8 cellular contexts compared by ENCODE assay signal in the genomic region with DNA sequence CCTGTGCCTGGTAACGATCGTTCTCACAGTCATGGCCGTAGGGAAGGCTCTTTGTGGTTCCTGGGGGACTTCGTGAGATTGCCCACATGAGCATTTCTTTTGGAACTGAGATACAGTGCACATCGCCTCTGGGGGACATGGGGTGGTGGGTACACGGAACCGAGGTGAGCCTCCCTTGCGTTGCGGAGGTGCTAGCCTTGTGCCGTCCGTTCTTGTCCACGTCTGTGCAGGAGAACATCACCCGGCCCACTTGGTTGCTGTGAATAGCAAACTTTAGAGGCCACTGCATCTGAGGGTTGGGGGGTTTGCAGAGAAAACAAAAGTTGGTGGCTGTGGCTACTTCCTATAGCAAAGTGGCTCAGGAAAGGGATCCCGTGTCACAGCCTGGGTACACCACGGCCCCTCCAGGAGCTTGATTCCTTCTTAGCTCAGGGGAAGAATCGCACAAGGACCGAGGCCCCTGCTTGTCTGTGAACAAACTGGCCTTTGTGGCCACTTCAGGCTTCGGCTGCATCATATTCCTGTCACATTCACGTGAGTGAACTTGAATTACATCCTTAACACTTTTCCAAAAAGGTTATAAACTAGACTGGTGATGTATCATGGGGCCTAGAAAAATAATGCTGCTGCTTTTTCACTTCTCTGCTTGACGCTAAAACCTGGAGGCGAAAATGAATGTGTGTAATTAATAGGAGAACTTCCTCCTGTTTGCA.
A peak's percentile ranks its signal among the peaks of the same experiment; 100 is the strongest.
DNase-seq lines count a peak whose midpoint lies in the region; ATAC-seq, FAIRE-seq and TF ChIP-seq lines count a peak whose summit lies in the region.

No MANE protein-coding gene starts in this region.

- H3K9ac ChIP-seq in OCI-LY1 (ENCODE audit: low read length) = no peak overlapping the region; the same call in 1 of the 2 replicates

- no peak for ATAC-seq in HG02610 (IDR thresholded peaks at IDR 0.05; ENCODE audit: unreplicated experiment)

- H3K4me1 Mint-ChIP-seq in osteocyte (ENCODE audit: unreplicated experiment) = peaks cover 98% of the 10 kb centered on the region

- no peaks in the 10 kb centered on the region for H3K9me2 ChIP-seq in OCI-LY1 (ENCODE audit: low read depth, low read length)

- peak overlapping the region; percentile 61 for H3K4me3 Mint-ChIP-seq in osteocyte (ENCODE audit: unreplicated experiment)

- H3K27me3 ChIP-seq in OCI-LY1 (ENCODE audit: insufficient read depth, low read length) (no peaks in the 10 kb centered on the region), esophagus (ENCODE audit: control insufficient read depth in 1 of 2, insufficient read depth in 2 of 2, low read length in 2 of 2) (no peaks in the 10 kb centered on the region)

- H3F3A ChIP-seq in OCI-LY1 (ENCODE audit: insufficient read depth, low read length) = 0 out of 2 replicates have a peak, but pooled peaks cover 7% of the 10 kb centered on the region

- no peak for FAIRE-seq in GM19239 (lab: Jason Lieb, UNC)

- no peak overlapping the region for H2AFZ ChIP-seq in OCI-LY1 (ENCODE audit: low read length)

- H3K4me3 ChIP-seq in GM08714 (ENCODE audit: low read length) (peak overlapping the region; percentile 9; the same call in 1 of the 2 replicates), OCI-LY1 (ENCODE audit: low read depth, low read length, poor library complexity, severe bottlenecking) (peak overlapping the region; percentile 16), esophagus (ENCODE audit: low read depth in 1 of 2, low read length in 2 of 2) (no peak overlapping the region)

- H4K20me1 ChIP-seq in OCI-LY1 (ENCODE audit: insufficient read depth, low read length) = no peaks in the 10 kb centered on the region

- peaks cover 69% of the 10 kb centered on the region for H3K79me2 ChIP-seq in OCI-LY1 (ENCODE audit: insufficient read depth, low read length)

- H3K36me3 ChIP-seq in OCI-LY1 (ENCODE audit: insufficient read depth, low read length) (no peaks in the 10 kb centered on the region; the same call in 1 of the 2 replicates), esophagus (ENCODE audit: control insufficient read depth in 2 of 2, insufficient read depth in 2 of 2, low read length in 1 of 2) (peaks cover 0 to 4% of the 10 kb centered on the region in 2 donors)

- H3K4me2 ChIP-seq in OCI-LY1 (ENCODE audit: low read length) = peak overlapping the region; percentile 56; the same call in 1 of the 2 replicates

- no peaks in the 10 kb centered on the region for H3K9me3 Mint-ChIP-seq in osteocyte (ENCODE audit: unreplicated experiment)

- H3K27ac Mint-ChIP-seq in osteocyte (ENCODE audit: unreplicated experiment) = peak overlapping the region; percentile 94

- no peak for TF ChIP-seq CTCF in OCI-LY1 (IDR thresholded peaks at IDR 0.05; ENCODE audit: low read length)
- no peak for TF ChIP-seq CTCF in osteocyte (IDR thresholded peaks at IDR 0.05)

- H3K27ac ChIP-seq in OCI-LY1 (ENCODE audit: low read depth, low read length, poor library complexity, severe bottlenecking) (peak overlapping the region; percentile 37), esophagus (ENCODE audit: low read depth in 2 of 2, low read length in 1 of 2) (peak overlapping the region; percentile 59 to 72)

- DNase-seq in osteocyte (ENCODE audit: extremely low spot score, unreplicated experiment) (no peak), GM19239 (ENCODE audit: insufficient read length, low spot score) (no peak), DMS53 (lab: John Stamatoyannopoulos, UW) (no peak)
- DNase-seq in effector CD4-positive, alpha-beta T cell = no peak

- H3K4me1 ChIP-seq in OCI-LY1 (ENCODE audit: insufficient read depth, low read length, severe bottlenecking) = peaks cover 87% of the 10 kb centered on the region
- H3K4me1 ChIP-seq in esophagus (ENCODE audit: control insufficient read depth in 2 of 2, insufficient read depth in 2 of 2, low read length in 1 of 2) = peaks cover 17 to 48% of the 10 kb centered on the region in 2 donors

- H3K9me3 ChIP-seq in OCI-LY1 (ENCODE audit: low read length) = no peaks in the 10 kb centered on the region
- H3K9me3 ChIP-seq in esophagus (ENCODE audit: control insufficient read depth in 2 of 2, insufficient read depth in 1 of 2, low read depth in 1 of 2, low read length in 1 of 2) = no peaks in the 10 kb centered on the region

- H3K27me3 Mint-ChIP-seq in osteocyte (ENCODE audit: unreplicated experiment) = no peaks in the 10 kb centered on the region

- H3K36me3 Mint-ChIP-seq in osteocyte (ENCODE audit: unreplicated experiment) = no peaks in the 10 kb centered on the region

- 76 to 79% methylated on average over 21 of the region's 21 CpGs for WGBS in esophagus, 2 donors

Comparison
In these comparisons a context has a peak if more than half of its experiments do, and no peak if none do; other contexts are left out.
1. H3K4me3 ChIP-seq: peak in GM08714 (single experiment) and OCI-LY1 (single experiment); none in esophagus (0 of 2).